Comparison of ENCODE assay signal across 25 cellular contexts in the genomic region with DNA sequence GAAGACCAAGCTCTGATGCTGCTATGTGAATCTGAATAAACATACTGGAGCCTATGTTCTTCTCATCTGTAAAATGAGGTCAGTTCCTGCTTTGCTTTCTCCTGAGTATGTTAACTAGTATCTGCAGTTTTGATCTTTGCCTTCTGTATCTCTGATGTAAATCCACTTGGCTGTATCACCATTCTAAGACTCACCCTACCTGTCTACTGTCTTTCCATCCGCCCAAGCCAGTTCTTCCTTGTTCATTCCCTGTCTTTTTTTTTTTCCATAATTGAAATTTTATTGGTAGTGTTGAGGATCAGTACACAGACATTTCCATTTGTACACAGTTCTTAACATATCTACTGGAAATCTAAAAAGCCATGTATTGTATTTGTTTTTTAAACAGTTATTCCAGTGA.
"Had no signal": no experiment of that assay in that cellular context is flagged by ENCODE, and none has a peak within 500 bp of the region (broad histone marks: within the 10 kb centered on the region; RNA-seq: fewer than 3 reads in every experiment).

No MANE protein-coding gene starts in this region.

- H3K4me1 ChIP-seq: gastrocnemius medialis, heart left ventricle, left lung, pancreas, right lobe of liver, tibial nerve, upper lobe of left lung had no signal

- DNase-seq: effector CD8-positive, alpha-beta T cell; endodermal cell; foreskin fibroblast; gastrocnemius medialis; heart left ventricle; kidney; left lung; mesenchymal stem cell; mucosa of descending colon; naive B cell; pancreas; right lobe of liver; small intestine; stimulated activated CD4-positive, alpha-beta T cell treated with anti-CD3 and anti-CD28 coated beads, Interleukin-15, amount 100 ng/mL, for 24 hours; stimulated activated CD4-positive, alpha-beta T cell treated with anti-CD3 and anti-CD28 coated beads, Interleukin-2, amount 100 ng/mL, for 48 hours; stimulated activated naive B cell treated with anti-CD40 and anti-IgM and Interleukin-4, amounts not matched to agents 10 μg/mL and 1 μg/mL and 100 μg/mL, for 72 hours; upper lobe of left lung had no signal

- H3K27me3 ChIP-seq: gastrocnemius medialis, heart left ventricle, hepatocyte, left lung, neutrophil, pancreas, right lobe of liver, tibial nerve, upper lobe of left lung had no signal

- H3K4me2 ChIP-seq: hepatocyte had no signal

- H2AFZ ChIP-seq: hepatocyte had no signal

- H3K36me3 ChIP-seq: pancreas, thoracic aorta had no signal

- H3K4me3 ChIP-seq: gastrocnemius medialis, heart left ventricle, hepatocyte, left lung, mucosa of descending colon, pancreas, right lobe of liver, thoracic aorta, tibial nerve, upper lobe of left lung had no signal

- H3K27ac ChIP-seq: epithelial cell of prostate, gastrocnemius medialis, heart left ventricle, hepatocyte, left lung, neutrophil, pancreas, right lobe of liver, thoracic aorta, tibial nerve, upper lobe of left lung had no signal

- H3K9me3 ChIP-seq: gastrocnemius medialis, heart left ventricle, left lung, mucosa of descending colon, neutrophil, pancreas, right lobe of liver, thoracic aorta, tibial nerve, upper lobe of left lung had no signal

- FAIRE-seq: kidney, pancreas, small intestine, urothelium cell line had no signal

- H3K79me2 ChIP-seq: hepatocyte had no signal

- ATAC-seq: esophagus mucosa; gastrocnemius medialis; heart left ventricle; left lung; mucosa of descending colon; natural killer cell treated with Interleukin-12 subunit alpha and Interleukin-12 subunit beta and Interleukin-15 and Interleukin-18, amount 100 ng/mL, for 72 hours; pancreas; right lobe of liver; stimulated activated naive B cell treated with anti-CD40 and anti-IgM and Interleukin-4, amounts not matched to agents 10 μg/mL and 1 μg/mL and 100 μg/mL, for 72 hours had no signal
